In the genomic region with DNA sequence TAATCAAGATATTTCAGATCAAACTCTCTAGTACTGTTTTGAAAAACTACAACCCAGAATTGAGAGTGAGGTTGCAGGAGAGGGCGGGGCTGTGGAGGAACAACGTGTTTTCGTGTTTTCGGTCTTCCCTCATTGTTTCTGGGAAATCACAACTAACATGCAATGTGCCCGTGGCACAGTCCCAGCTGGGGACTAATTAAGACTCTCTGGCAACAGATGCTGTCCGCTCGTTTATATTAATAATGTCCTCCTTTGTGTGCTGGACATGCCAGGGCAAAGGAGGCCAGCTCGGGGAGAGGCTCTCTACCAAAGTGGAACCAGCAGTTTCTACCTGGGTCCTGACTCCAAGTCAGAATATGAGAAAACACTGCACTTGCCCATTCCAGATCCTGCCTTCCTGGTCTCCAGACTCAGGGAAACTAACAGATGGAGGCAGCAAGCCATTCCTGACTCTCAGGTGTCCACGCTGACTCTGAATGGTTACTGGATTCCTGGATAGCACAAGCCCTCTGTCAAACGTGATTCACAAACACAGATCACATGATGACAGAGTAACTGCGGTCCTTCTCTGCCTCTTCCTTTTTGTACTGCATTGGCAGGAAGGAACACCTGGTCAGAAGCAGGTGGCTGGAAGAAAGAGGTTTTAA, we compare ENCODE assay signal across 8 cellular contexts.
DNase-seq lines count a peak whose midpoint lies in the region; ATAC-seq and TF ChIP-seq lines count a peak whose summit lies in the region.

No MANE protein-coding gene starts in this region.

- H3K4me1 ChIP-seq in Karpas-422 (ENCODE audit: low read length) (peaks cover 61% of the 10 kb centered on the region), gastroesophageal sphincter (peaks cover 0 to 9% (median 0%) of the 10 kb centered on the region in 3 donors)

- H3K4me2 ChIP-seq in Karpas-422 (ENCODE audit: low read depth, low read length, poor library complexity, severe bottlenecking), result peak overlapping the region; percentile 42

- H3K9me3 ChIP-seq in Karpas-422 (ENCODE audit: low read length), result no peaks in the 10 kb centered on the region
- no peaks in the 10 kb centered on the region for H3K9me3 ChIP-seq in gastroesophageal sphincter

- TF ChIP-seq CTCF in fibroblast of villous mesenchyme (IDR thresholded peaks at IDR 0.05; ENCODE audit: insufficient read depth, low read depth, low read length) (no peak), gastroesophageal sphincter (IDR thresholded peaks at IDR 0.05) (no peak)

- WGBS in gastroesophageal sphincter (ENCODE audit: low coverage in 1 of 2), 2 donors, result 42 to 44% methylated on average over 6 to 10 of the region's 11 CpGs

- no peaks in the 10 kb centered on the region for H3K9me2 ChIP-seq in Karpas-422 (replicated peaks; ENCODE audit: insufficient read depth, low read length)

- no peak overlapping the region for H2AFZ ChIP-seq in Karpas-422 (ENCODE audit: low read length)

- H3K36me3 ChIP-seq in Karpas-422 (ENCODE audit: insufficient read depth, low read length), result no peaks in the 10 kb centered on the region
- H3K36me3 ChIP-seq in gastroesophageal sphincter, result no peaks in the 10 kb centered on the region

- H3K27me3 ChIP-seq in Karpas-422 (ENCODE audit: low read length), result no peaks in the 10 kb centered on the region
- no peaks in the 10 kb centered on the region for H3K27me3 ChIP-seq in gastroesophageal sphincter

- H3K79me2 ChIP-seq in Karpas-422 (ENCODE audit: low read length), result no peaks in the 10 kb centered on the region

- H3K9ac ChIP-seq in Karpas-422 (ENCODE audit: low read length), result no peak overlapping the region

- DNase-seq in COR-L47 (lab: John Stamatoyannopoulos, UW) (peak; percentile 60), Karpas-422 (peak; percentile 44), fibroblast of villous mesenchyme (ENCODE audit: low read depth) (peak; percentile 17), KBM-7 (no peak)
- peak; percentile 82 for DNase-seq in activated CD8-positive, alpha-beta memory T cell treated with anti-CD3 and anti-CD28 coated beads for 24 hours
- DNase-seq in stimulated activated CD4-positive, alpha-beta T cell treated with anti-CD3 and anti-CD28 coated beads, TNF-alpha, amount 100 ng/mL, for 24 hours (ENCODE audit: low read depth in 3 of 3), result peak; percentile 43 to 71 (median 52)

- no peaks in the 10 kb centered on the region for H4K20me1 ChIP-seq in Karpas-422 (ENCODE audit: insufficient read depth, low read depth, low read length)

- H3K4me3 ChIP-seq in Karpas-422 (ENCODE audit: low read length) (no peak overlapping the region), fibroblast of villous mesenchyme (ENCODE audit: low read depth, low read length) (no peak overlapping the region), gastroesophageal sphincter (no peak overlapping the region)

- no peak for ATAC-seq in HG03460 (IDR thresholded peaks at IDR 0.05; ENCODE audit: unreplicated experiment)
- no peak for ATAC-seq in gastroesophageal sphincter

- no peak for TF ChIP-seq POLR2A in gastroesophageal sphincter (IDR thresholded peaks at IDR 0.05)

- TF ChIP-seq EP300 in gastroesophageal sphincter (IDR thresholded peaks at IDR 0.05), result no peak

- in situ Hi-C loops in KBM-7 (cut with MboI; ENCODE audit: low pct_unique_long_range_greater_than_20kb, low sequenced_read_pairs), result no loop called here

- H3K27ac ChIP-seq in Karpas-422 (ENCODE audit: low read length) (no peak overlapping the region), gastroesophageal sphincter (no peak overlapping the region)
